11 cellular contexts compared by ENCODE assay signal in genomic region chr7:27200761-27201230, GRCh38. TPM values are rescaled to one million over a fixed set of nuclear protein-coding genes. Genes with fewer than 3 reads are reported as not detected.
DNase-seq lines count a peak whose midpoint lies in the region; TF ChIP-seq lines count a peak whose summit lies in the region.
"Had no signal": no experiment of that assay in that cellular context is flagged by ENCODE, and none has a peak within 500 bp of the region (broad histone marks: within the 10 kb centered on the region; RNA-seq: fewer than 3 reads in every experiment).

No MANE protein-coding gene starts in this region.

- H3K27me3 ChIP-seq in NT2/D1 (ENCODE audit: insufficient read depth, insufficient read length) (peaks cover 96% of the 10 kb centered on the region), endodermal cell (ENCODE audit: control insufficient read depth, insufficient read depth, low read length, poor library complexity, severe bottlenecking) (peaks cover 97% of the 10 kb centered on the region)

- CTCF ChIA-PET in GM10248 (lab: Yijun Ruan, JAX): interaction anchor here (2.7 kb wide), 1 partner anchor 9 kb away, joined by 12 read pairs; no protein-coding TSS in a partner anchor

- POLR2A ChIA-PET in GM10248 (lab: Yijun Ruan, JAX): no interaction called here

- H3K36me3 ChIP-seq in NT2/D1 (ENCODE audit: insufficient read depth, insufficient read length, low read length) (no peaks in the 10 kb centered on the region), endodermal cell (ENCODE audit: control insufficient read depth, insufficient read depth, low read length) (no peaks in the 10 kb centered on the region)

- no peaks in the 10 kb centered on the region for H3K9me3 Mint-ChIP-seq in endodermal cell

- peaks cover 12% of the 10 kb centered on the region for H3K4me1 Mint-ChIP-seq in endodermal cell

- H3K9ac ChIP-seq in NT2/D1 (ENCODE audit: insufficient read length, low read depth) (no peak overlapping the region), endodermal cell (ENCODE audit: extremely low read depth, low read length, poor library complexity, severe bottlenecking) (no peak overlapping the region)

- no peaks in the 10 kb centered on the region for H3K36me3 Mint-ChIP-seq in endodermal cell (ENCODE audit: low read depth)

- TF ChIP-seq CTCF in endodermal cell (conservative IDR thresholded peaks at IDR 0.05) (no peak), GM10248 (IDR thresholded peaks at IDR 0.05; ENCODE audit: control extremely low read depth, extremely low read depth, low read depth, missing control alignments) (no peak)

- H3K4me3 Mint-ChIP-seq in endodermal cell: peak overlapping the region; percentile 54

- H3K27me3 Mint-ChIP-seq in endodermal cell (ENCODE audit: insufficient read depth): peaks cover 95% of the 10 kb centered on the region

- H3K4me3 ChIP-seq in NT2/D1 (ENCODE audit: insufficient read length, low read depth) (peak overlapping the region; percentile 39), endodermal cell (ENCODE audit: low read length) (no peak overlapping the region)
- H3K4me3 ChIP-seq: body of pancreas had no signal

- DNase-seq in DMS 273 (lab: John Stamatoyannopoulos, UW; ENCODE audit: unreplicated experiment) (peak; percentile 57), DMS 273 treated with DMSO at 0.1 percent for 48 hours (lab: John Stamatoyannopoulos, UW) (no peak), NT2/D1 (ENCODE audit: low read depth, low spot score) (no peak), endodermal cell (peak; percentile 60), retina (peak; percentile 56), GF-D8 (lab: John Stamatoyannopoulos, UW) (no peak), GM10248 (ENCODE audit: extremely low spot score) (no peak), NCI-H526 treated with DMSO at 0.1 percent for 48 hours (lab: John Stamatoyannopoulos, UW) (no peak)
- DNase-seq: left cardiac atrium had no signal

- H3K27ac Mint-ChIP-seq in endodermal cell: no peak overlapping the region

- no peaks in the 10 kb centered on the region for H3K9me3 ChIP-seq in NT2/D1 (ENCODE audit: insufficient read depth, low read length)
- no peaks in the 10 kb centered on the region for H3K9me3 ChIP-seq in endodermal cell (ENCODE audit: control insufficient read depth, low read length)
- H3K9me3 ChIP-seq: body of pancreas had no signal

- 9 to 12% methylated on average over 6 to 9 of the region's 9 CpGs for WGBS in endodermal cell (ENCODE audit: insufficient coverage in 1 of 2, insufficient read length in 1 of 2), 2 experiments

- no peak overlapping the region for H3K27ac ChIP-seq in endodermal cell (ENCODE audit: low read depth, low read length)
- H3K27ac ChIP-seq: 22Rv1, body of pancreas had no signal

- H3K4me1 ChIP-seq in NT2/D1 (ENCODE audit: insufficient read depth, insufficient read length) (peaks cover 12% of the 10 kb centered on the region), endodermal cell (ENCODE audit: control insufficient read depth, insufficient read depth, low read length) (peaks cover 4% of the 10 kb centered on the region)

RNA-seq across cellular contexts. Expression of gene HOXA13, which starts 0.9 kb away (rescaled TPM):
- total RNA-seq in endodermal cell: not detected
- polyA plus RNA-seq in endodermal cell (2013, experiment 1 of 2): 0.53 TPM
- 0.29 TPM for polyA plus RNA-seq in endodermal cell (2013, experiment 2 of 2)
- total RNA-seq: body of pancreas, left cardiac atrium had no signal

RNA-seq across cellular contexts. Expression of gene HOXA11, which starts 15.8 kb away (rescaled TPM):
- total RNA-seq in endodermal cell: not detected
- 1.8 TPM for polyA plus RNA-seq in endodermal cell (2013, experiment 1 of 2)
- polyA plus RNA-seq in endodermal cell (2013, experiment 2 of 2): 1.4 TPM
- total RNA-seq: body of pancreas, left cardiac atrium had no signal

RNA-seq across cellular contexts. Expression of gene HOXA10, which starts 26.7 kb away (rescaled TPM):
- not detected for total RNA-seq in endodermal cell
- 12.7 TPM for polyA plus RNA-seq in endodermal cell (2013, experiment 1 of 2)
- polyA plus RNA-seq in endodermal cell (2013, experiment 2 of 2): 8.0 TPM

RNA-seq across cellular contexts. Expression of gene HOXA9, which starts 35.5 kb away (rescaled TPM):
- total RNA-seq in endodermal cell: not detected
- 23.9 TPM for polyA plus RNA-seq in endodermal cell (2013, experiment 1 of 2)
- polyA plus RNA-seq in endodermal cell (2013, experiment 2 of 2): 14.3 TPM
- total RNA-seq: body of pancreas, left cardiac atrium had no signal

RNA-seq across cellular contexts. Expression of gene EVX1, which starts 41.8 kb away (rescaled TPM):
- total RNA-seq in endodermal cell: 10 to 100 TPM in 1 of 2 donors, 1 to 10 TPM in 1; 4.9 to 10.7 TPM
- polyA plus RNA-seq in endodermal cell (2013, experiment 1 of 2): 1.7 TPM
- polyA plus RNA-seq in endodermal cell (2013, experiment 2 of 2): 1.3 TPM
- total RNA-seq: body of pancreas, left cardiac atrium had no signal

Comparison
In these comparisons a context has a peak if more than half of its experiments do, and no peak if none do; other contexts are left out.
1. DNase-seq: peak in DMS 273 (single experiment), endodermal cell (single experiment) and retina (single experiment); none in DMS 273 treated with DMSO at 0.1 percent for 48 hours (single experiment), NT2/D1 (single experiment), GF-D8 (single experiment), GM10248 (single experiment) and NCI-H526 treated with DMSO at 0.1 percent for 48 hours (single experiment).